Comparison of ENCODE assay signal across 8 cellular contexts in the genomic region with DNA sequence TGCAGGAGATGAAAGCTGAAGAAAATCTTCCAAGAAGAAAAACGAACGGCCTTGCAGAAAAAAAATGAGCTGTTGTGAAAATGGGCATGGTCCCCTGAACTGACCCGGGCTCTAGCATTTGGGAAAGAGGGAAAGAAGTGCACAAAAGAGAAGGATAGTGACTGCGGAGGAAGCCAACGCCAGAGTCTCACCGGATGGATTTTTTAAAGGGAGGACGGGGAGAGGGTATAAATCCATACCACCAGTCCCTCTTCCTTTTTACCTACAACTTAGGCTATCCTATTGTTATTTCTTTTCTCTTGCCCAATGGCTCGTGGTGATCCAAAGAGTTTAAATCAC. TPM values are rescaled to one million over a fixed set of nuclear protein-coding genes. Genes with fewer than 3 reads are reported as not detected.
DNase-seq lines count a peak whose midpoint lies in the region; ATAC-seq and TF ChIP-seq lines count a peak whose summit lies in the region.

No MANE protein-coding gene starts in this region.

- H3K27ac ChIP-seq in CD4-positive, alpha-beta T cell (ENCODE audit: low read depth, low read length), result peak overlapping the region; percentile 65
- peak overlapping the region; percentile 55 for H3K27ac ChIP-seq in effector memory CD4-positive, alpha-beta T cell (ENCODE audit: insufficient read depth, low read length, poor library complexity, severe bottlenecking)
- peak overlapping the region; percentile 72 for H3K27ac ChIP-seq in neural cell (ENCODE audit: low read length)

- ATAC-seq in CD4-positive, alpha-beta T cell (ENCODE audit: poor library complexity), result peak; percentile 6
- ATAC-seq in HG03108 (IDR thresholded peaks at IDR 0.05; ENCODE audit: unreplicated experiment), result no peak
- ATAC-seq in HG03139 (IDR thresholded peaks at IDR 0.05; ENCODE audit: unreplicated experiment), result no peak

- intact Hi-C loops in CD4-positive, alpha-beta T cell (cut with DNase I, micrococcal nuclease), result loop anchor here (2.0 to 10.0 kb wide), 5 partner anchors 85 to 1427 kb away; partner anchors contain the start of genes PUM2 (in 1 of the 2) and TTC32 (in 1 of the 2)

- H3F3A ChIP-seq in neural cell (ENCODE audit: insufficient read depth, low read length, poor library complexity, severe bottlenecking), result no peaks in the 10 kb centered on the region

- H3K79me2 ChIP-seq in neural cell (replicated peaks; ENCODE audit: insufficient read depth, low read length), result peaks cover 18% of the 10 kb centered on the region

- peaks cover 9% of the 10 kb centered on the region for H3K4me1 ChIP-seq in effector memory CD4-positive, alpha-beta T cell (ENCODE audit: control insufficient read depth, insufficient read depth, low read length, poor library complexity, severe bottlenecking)

- H2AFZ ChIP-seq in neural cell (ENCODE audit: low read depth, low read length), result peak overlapping the region; percentile 80

- peak overlapping the region; percentile 93 for H3K4me3 Mint-ChIP-seq in CD4-positive, alpha-beta T cell

- H3K36me3 ChIP-seq in effector memory CD4-positive, alpha-beta T cell (ENCODE audit: control insufficient read depth, insufficient read depth, low read length), result no peaks in the 10 kb centered on the region
- H3K36me3 ChIP-seq in neural cell (ENCODE audit: insufficient read depth, low read length), result no peaks in the 10 kb centered on the region

- TF ChIP-seq EP300 in neural cell (conservative IDR thresholded peaks at IDR 0.05; ENCODE audit: poor library complexity, severe bottlenecking), result no peak

- no peaks in the 10 kb centered on the region for H4K20me1 ChIP-seq in neural cell (ENCODE audit: insufficient read depth)

- H3K4me3 ChIP-seq in NB4 (ENCODE audit: low read depth, low read length) (peak overlapping the region; percentile 89), neural cell (ENCODE audit: low read length) (peak overlapping the region; percentile 77)
- peak overlapping the region; percentile 83 for H3K4me3 ChIP-seq in effector memory CD4-positive, alpha-beta T cell (ENCODE audit: insufficient read depth, low read depth, low read length, poor library complexity, severe bottlenecking)

- POLR2A ChIA-PET in CD4-positive, alpha-beta T cell (lab: Charles Lee), result interaction anchor here (0.7 to 1.5 kb wide), 6 partner anchors 62 to 1429 kb away, joined by 3 to 15 read pairs (median 6); partner anchors contain the start of genes LAPTM4A, RDH14 and TTC32

- no peaks in the 10 kb centered on the region for H3K9me3 ChIP-seq in CD4-positive, alpha-beta T cell (ENCODE audit: control insufficient read depth, low read length)
- H3K9me3 ChIP-seq in effector memory CD4-positive, alpha-beta T cell (ENCODE audit: control insufficient read depth, low read length), result no peaks in the 10 kb centered on the region
- H3K9me3 ChIP-seq in neural cell (ENCODE audit: low read length), result no peaks in the 10 kb centered on the region

- H3K27me3 Mint-ChIP-seq in CD4-positive, alpha-beta T cell, result peaks cover 19% of the 10 kb centered on the region

- CTCF ChIA-PET in CD4-positive, alpha-beta T cell (lab: Charles Lee), result no interaction called here

- DNase-seq in CD4-positive, alpha-beta T cell, result no peak
- no peak for DNase-seq in NB4 (ENCODE audit: low read depth)
- no peak for DNase-seq in effector memory CD4-positive, alpha-beta T cell
- DNase-seq in activated CD4-positive, alpha-beta T cell treated with anti-CD3 and anti-CD28 coated beads, Interleukin-2, amount 50 U/mL, for 48 hours, result no peak
- no peak for DNase-seq in GM19240 (ENCODE audit: insufficient read length, low spot score)

- H3K27ac Mint-ChIP-seq in CD4-positive, alpha-beta T cell, result peak overlapping the region; percentile 82

- TF ChIP-seq RAD21 in neural cell (conservative IDR thresholded peaks at IDR 0.05), result no peak

- H3K9ac ChIP-seq in neural cell (ENCODE audit: low read length), result peak overlapping the region; percentile 75

- peaks cover 20% of the 10 kb centered on the region for H3K4me1 Mint-ChIP-seq in CD4-positive, alpha-beta T cell (ENCODE audit: low read depth)

- no peaks in the 10 kb centered on the region for H3K9me3 Mint-ChIP-seq in CD4-positive, alpha-beta T cell

- TF ChIP-seq POLR2A in NB4 (IDR thresholded peaks at IDR 0.05; ENCODE audit: extremely low read depth, insufficient read length), result no peak

- peak overlapping the region; percentile 78 for H3K4me2 ChIP-seq in neural cell (ENCODE audit: low read length)

- peaks cover 2% of the 10 kb centered on the region for H3K36me3 Mint-ChIP-seq in CD4-positive, alpha-beta T cell (ENCODE audit: low read depth)

- peaks cover 11% of the 10 kb centered on the region for H3K27me3 ChIP-seq in CD4-positive, alpha-beta T cell (ENCODE audit: control insufficient read depth, insufficient read depth, low read length)
- H3K27me3 ChIP-seq in effector memory CD4-positive, alpha-beta T cell (replicated peaks; ENCODE audit: control insufficient read depth, insufficient read depth, low read length, poor library complexity, severe bottlenecking), result no peaks in the 10 kb centered on the region
- no peaks in the 10 kb centered on the region for H3K27me3 ChIP-seq in neural cell (ENCODE audit: insufficient read depth, low read depth, low read length)

- no peak for TF ChIP-seq CTCF in CD4-positive, alpha-beta T cell (IDR thresholded peaks at IDR 0.05)
- TF ChIP-seq CTCF in NB4 (IDR thresholded peaks at IDR 0.05; ENCODE audit: low read depth, low read length) (no peak), neural cell (IDR thresholded peaks at IDR 0.05; ENCODE audit: poor library complexity, severe bottlenecking) (no peak)

- H3K9me2 ChIP-seq in neural cell (ENCODE audit: insufficient read depth, low read length), result no peaks in the 10 kb centered on the region

TF ChIP-seq in neural cell, 6 proteins besides CTCF, POLR2A, EP300 and RAD21:
- TF ChIP-seq POLR2AphosphoS5 (IDR thresholded peaks at IDR 0.05) (no peak), REST (IDR thresholded peaks at IDR 0.05; ENCODE audit: borderline replicate concordance) (no peak), TAF1 (IDR thresholded peaks at IDR 0.05; ENCODE audit: low read depth) (no peak), EZH2 (IDR thresholded peaks at IDR 0.05; ENCODE audit: borderline replicate concordance, insufficient read depth, low read length, poor library complexity, severe bottlenecking) (no peak), MXI1 (conservative IDR thresholded peaks at IDR 0.05; ENCODE audit: poor library complexity, severe bottlenecking) (no peak), SMC3 (conservative IDR thresholded peaks at IDR 0.05; ENCODE audit: poor library complexity) (no peak)

RNA-seq across cellular contexts. Expression of gene WDR35, which starts 0.6 kb away (rescaled TPM):
- 1 to 10 TPM; 2.8 to 3.2 TPM for total RNA-seq in CD4-positive, alpha-beta T cell
- polyA plus RNA-seq in neural cell, result 13.5 and 14.2 TPM in 2 replicates
- polyA minus RNA-seq in neural cell, result 18.7 and 19.3 TPM in 2 replicates

RNA-seq across cellular contexts. Expression of gene MATN3, which starts 23.2 kb away (rescaled TPM):
- total RNA-seq in CD4-positive, alpha-beta T cell, result not detected
- 0.60 and 0.90 TPM in 2 replicates for polyA plus RNA-seq in neural cell
- polyA minus RNA-seq in neural cell, result 0.24 and 0.35 TPM in 2 replicates
